Comparison of ENCODE assay signal across 1 cellular context in the genomic region with DNA sequence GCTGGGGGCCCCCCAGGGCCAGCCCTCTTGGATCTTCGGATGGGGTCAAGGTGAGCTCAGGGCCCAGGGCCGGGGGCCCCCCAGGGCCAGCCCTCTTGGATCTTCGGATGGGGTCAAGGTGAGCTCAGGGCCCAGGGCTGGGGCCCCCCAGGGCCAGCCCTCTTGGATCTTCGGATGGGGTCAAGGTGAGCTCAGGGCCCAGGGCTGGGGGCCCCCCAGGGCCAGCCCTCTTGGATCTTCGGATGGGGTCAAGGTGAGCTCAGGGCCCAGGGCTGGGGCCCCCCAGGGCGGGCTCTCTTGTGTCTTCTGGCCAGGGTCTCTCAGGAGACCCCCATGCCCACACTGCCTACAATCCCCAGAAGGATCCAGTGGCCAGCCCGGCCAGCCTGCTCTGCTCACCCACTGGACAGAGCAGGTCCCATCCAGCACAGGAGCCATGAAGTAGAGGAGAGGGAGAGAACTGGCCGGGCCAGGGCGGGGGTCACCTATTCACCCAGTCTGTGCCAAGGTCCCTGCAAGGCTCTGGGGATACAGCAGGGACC.
TF ChIP-seq lines count a peak whose summit lies in the region.
"Not testable (repeated sequence)": the region's sequence is repeated elsewhere in the genome, so short reads cannot be mapped to it uniquely, and the experiment has no call there.

No MANE protein-coding gene starts in this region.

TF ChIP-seq in HepG2, 621 proteins besides CTCF, POLR2A, EP300 and RAD21:
- 0 out of 2 replicates have a peak, but pooled peaks have one; percentile 10 for TF ChIP-seq CENPT (CRISPR knock-in tag; IDR thresholded peaks at IDR 0.05; ENCODE audit: low read depth)
- peak; percentile 89 for TF ChIP-seq AGO1 (IDR thresholded peaks at IDR 0.05; ENCODE audit: low read depth, low read length, poor library complexity, severe bottlenecking)
- TF ChIP-seq TAF15 (IDR thresholded peaks at IDR 0.05; ENCODE audit: low read depth, low read length, poor library complexity, severe bottlenecking) = peak; percentile 9
- TF ChIP-seq NR2F6 (IDR thresholded peaks at IDR 0.05) = peak; percentile 36; the same call in 1 of the 2 replicates
- not testable (repeated sequence) for TF ChIP-seq NR2F6 (CRISPR knock-in tag; IDR thresholded peaks at IDR 0.05)
